23 cellular contexts compared by ENCODE assay signal in the genomic region with DNA sequence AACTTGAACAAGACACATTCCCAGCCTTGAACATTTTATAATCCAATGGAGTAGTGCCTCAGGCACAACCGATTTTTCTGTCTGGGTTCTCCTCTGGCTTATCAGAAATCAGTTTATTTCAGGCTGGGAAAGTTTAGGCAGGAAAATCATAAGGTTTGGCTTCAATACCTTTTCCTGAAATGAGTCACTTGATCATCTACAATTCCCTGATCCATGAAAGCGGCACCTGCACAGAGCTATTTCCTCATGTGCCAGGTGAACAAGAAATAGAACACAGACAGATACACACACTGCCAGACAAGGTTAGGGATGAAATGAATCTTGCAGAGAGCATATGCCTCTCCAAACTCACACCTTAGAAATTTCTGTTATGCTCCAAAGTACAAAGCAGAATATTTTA.
"Had no signal": no experiment of that assay in that cellular context is flagged by ENCODE, and none has a peak within 500 bp of the region (broad histone marks: within the 10 kb centered on the region; RNA-seq: fewer than 3 reads in every experiment).

No MANE protein-coding gene starts in this region.

- H3K9me3 ChIP-seq: ascending aorta had no signal

- ATAC-seq: activated naive CD4-positive, alpha-beta T cell treated with anti-CD3 and anti-CD28 coated beads, Interleukin-2, amount 50 U/mL, for 72 hours; activated naive CD8-positive, alpha-beta T cell treated with anti-CD3 and anti-CD28 coated beads, Interleukin-2, amount 50 U/mL, for 24 hours; activated T-cell treated with anti-CD3 and anti-CD28 coated beads, Interleukin-2, amount 50 U/mL, for 4 hours had no signal

- H3K4me3 ChIP-seq: ascending aorta, cardiac muscle cell, SK-N-MC had no signal

- DNase-seq: activated CD4-positive, alpha-beta memory T cell treated with anti-CD3 and anti-CD28 coated beads for 36 hours; activated CD4-positive, alpha-beta T cell treated with anti-CD3 and anti-CD28 coated beads, Interleukin-2, amount 10 ng/mL, durations not matched to agents 7 days and 5 days; activated CD4-positive, CD25-positive, alpha-beta regulatory T cell; activated CD8-positive, alpha-beta memory T cell treated with anti-CD3 and anti-CD28 coated beads for 24 hours; activated effector memory CD4-positive, alpha-beta T cell treated with anti-CD3 and anti-CD28 coated beads, Interleukin-2, amount 50 U/mL, for 16 hours; activated naive CD4-positive, alpha-beta T cell treated with Interleukin-2 at 50 U/mL for 16 hours; activated naive CD8-positive, alpha-beta T cell treated with anti-CD3 and anti-CD28 coated beads, Interleukin-2, amount 50 U/mL, for 24 hours; activated T-cell treated with anti-CD3 and anti-CD28 coated beads, Interleukin-2, amount 50 U/mL, for 4 hours; amniotic stem cell; MV-4-11; NCI-H1092 treated with DMSO at 0.1 percent for 48 hours; NCI-H1436; NCI-H1694 treated with DMSO at 0.1 percent for 48 hours; NCI-H2029 treated with DMSO at 0.1 percent for 48 hours; NCI-H446; NCI-H524; T-helper 1 cell had no signal

- H3K27ac ChIP-seq: ascending aorta, cardiac muscle cell, KMS-11, SK-N-MC, VCaP had no signal

- H3K27me3 ChIP-seq: ascending aorta, cardiac muscle cell had no signal

- H3K4me1 ChIP-seq: ascending aorta had no signal

- H3K36me3 ChIP-seq: ascending aorta, cardiac muscle cell had no signal
